Comparison of ENCODE assay signal across 16 cellular contexts in the genomic region with DNA sequence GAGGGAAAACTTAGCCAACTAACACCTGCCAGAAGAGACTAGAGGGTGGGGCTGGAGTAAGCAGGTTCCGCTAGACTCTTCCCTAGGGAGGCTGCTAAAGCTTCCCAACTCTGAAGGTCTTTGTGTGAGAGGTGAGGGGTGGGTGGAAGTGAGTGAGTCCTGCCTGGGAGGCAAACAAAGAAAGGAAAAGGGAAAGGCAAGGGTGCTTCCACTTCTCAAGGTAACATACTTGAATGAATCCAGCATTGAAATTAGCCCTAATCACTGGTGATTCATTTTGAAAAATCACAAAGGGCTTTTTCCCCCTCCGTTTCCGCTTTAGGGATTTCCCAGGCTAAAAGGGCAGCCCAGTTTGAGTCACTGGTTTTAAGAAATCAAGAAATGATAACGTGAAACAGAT.
A peak's percentile ranks its signal among the peaks of the same experiment; 100 is the strongest.
DNase-seq lines count a peak whose midpoint lies in the region; ATAC-seq, FAIRE-seq and TF ChIP-seq lines count a peak whose summit lies in the region.
"Had no signal": no experiment of that assay in that cellular context is flagged by ENCODE, and none has a peak within 500 bp of the region (broad histone marks: within the 10 kb centered on the region; RNA-seq: fewer than 3 reads in every experiment).

No MANE protein-coding gene starts in this region.

- peak; percentile 70 for ATAC-seq in left ventricle myocardium superior
- peak in 1 of 2 donors; percentile 71 for ATAC-seq in gastrocnemius medialis
- ATAC-seq in activated naive CD8-positive, alpha-beta T cell treated with anti-CD3 and anti-CD28 coated beads, Interleukin-2, amount 50 U/mL, for 24 hours, result no peak
- ATAC-seq: left colon, PC-3, T-helper 17 cell had no signal

- no peaks in the 10 kb centered on the region for H3K36me3 Mint-ChIP-seq in activated naive CD8-positive, alpha-beta T cell treated with anti-CD3 and anti-CD28 coated beads, Interleukin-2, amount 50 U/mL, for 24 hours (ENCODE audit: low read depth)
- no peaks in the 10 kb centered on the region for H3K36me3 Mint-ChIP-seq in activated naive CD8-positive, alpha-beta T cell treated with anti-CD3 and anti-CD28 coated beads for 36 hours

- H3K36me3 ChIP-seq in bronchial epithelial cell (ENCODE audit: control insufficient read depth, insufficient read depth, low read length), result no peaks in the 10 kb centered on the region
- H3K36me3 ChIP-seq in gastrocnemius medialis, result no peaks in the 10 kb centered on the region

- no peaks in the 10 kb centered on the region for H3K27me3 Mint-ChIP-seq in activated naive CD8-positive, alpha-beta T cell treated with anti-CD3 and anti-CD28 coated beads, Interleukin-2, amount 50 U/mL, for 24 hours
- H3K27me3 Mint-ChIP-seq in activated naive CD8-positive, alpha-beta T cell treated with anti-CD3 and anti-CD28 coated beads for 36 hours, result no peaks in the 10 kb centered on the region
- H3K27me3 Mint-ChIP-seq: CD4-positive, alpha-beta T cell; T-helper 17 cell had no signal

- TF ChIP-seq CTCF in bronchial epithelial cell (IDR thresholded peaks at IDR 0.05; ENCODE audit: insufficient read depth, low read length, severe bottlenecking), result no peak
- no peak for TF ChIP-seq CTCF in gastrocnemius medialis (IDR thresholded peaks at IDR 0.05 in 4 of 5, conservative IDR thresholded peaks at IDR 0.05 in 1 of 5)

- H3K4me1 Mint-ChIP-seq in activated naive CD8-positive, alpha-beta T cell treated with anti-CD3 and anti-CD28 coated beads, Interleukin-2, amount 50 U/mL, for 24 hours, result no peaks in the 10 kb centered on the region
- no peaks in the 10 kb centered on the region for H3K4me1 Mint-ChIP-seq in activated naive CD8-positive, alpha-beta T cell treated with anti-CD3 and anti-CD28 coated beads for 36 hours
- H3K4me1 Mint-ChIP-seq: T-helper 17 cell had no signal

- H3K27ac Mint-ChIP-seq in activated naive CD8-positive, alpha-beta T cell treated with anti-CD3 and anti-CD28 coated beads, Interleukin-2, amount 50 U/mL, for 24 hours, result no peak overlapping the region
- H3K27ac Mint-ChIP-seq in activated naive CD8-positive, alpha-beta T cell treated with anti-CD3 and anti-CD28 coated beads for 36 hours, result no peak overlapping the region
- H3K27ac Mint-ChIP-seq: CD4-positive, alpha-beta T cell; T-helper 17 cell had no signal

- H3K4me1 ChIP-seq in gastrocnemius medialis, result peaks cover 7 to 15% of the 10 kb centered on the region in 2 donors

- DNase-seq in M059J (ENCODE audit: low read depth) (peak; percentile 12), bronchial epithelial cell (ENCODE audit: low read depth) (peak; percentile 55), left ventricle myocardium superior (no peak), gastrocnemius medialis (no peak), NCI-H2081 (lab: John Stamatoyannopoulos, UW) (no peak), NCI-H2196 (lab: John Stamatoyannopoulos, UW; ENCODE audit: unreplicated experiment) (no peak)
- DNase-seq in activated naive CD8-positive, alpha-beta T cell treated with anti-CD3 and anti-CD28 coated beads, Interleukin-2, amount 50 U/mL, for 24 hours, result no peak
- no peak for DNase-seq in activated naive CD8-positive, alpha-beta T cell treated with anti-CD3 and anti-CD28 coated beads for 36 hours
- DNase-seq: activated T-cell treated with anti-CD3 and anti-CD28 coated beads, Interleukin-2, amount 50 U/mL, for 1 hour; CD4-positive, alpha-beta T cell; glutamatergic neuron; left colon; NCI-H1092 treated with DMSO at 0.1 percent for 48 hours; PC-3; T-helper 17 cell had no signal

- in situ Hi-C loops in gastrocnemius medialis (cut with MboI; ENCODE audit: low sequenced_read_pairs in 4 of 4), result no loop called here

- intact Hi-C loops in left ventricle myocardium superior (cut with micrococcal nuclease) (no loop called here), gastrocnemius medialis (cut with DNase I; ENCODE audit: low total_unique reads) (no loop called here)

- H3K4me3 ChIP-seq in bronchial epithelial cell (ENCODE audit: low read depth, low read length) (no peak overlapping the region), gastrocnemius medialis (no peak overlapping the region)

- no peaks in the 10 kb centered on the region for H3K9me3 ChIP-seq in gastrocnemius medialis

- TF ChIP-seq POLR2A in gastrocnemius medialis (IDR thresholded peaks at IDR 0.05), result no peak

- H3K27me3 ChIP-seq in bronchial epithelial cell (ENCODE audit: control insufficient read depth, insufficient read depth, low read length) (no peaks in the 10 kb centered on the region), gastrocnemius medialis (no peaks in the 10 kb centered on the region)

- no peak for FAIRE-seq in bronchial epithelial cell (lab: Jason Lieb, UNC)

- H3K4me3 Mint-ChIP-seq in activated naive CD8-positive, alpha-beta T cell treated with anti-CD3 and anti-CD28 coated beads, Interleukin-2, amount 50 U/mL, for 24 hours, result no peak overlapping the region
- no peak overlapping the region for H3K4me3 Mint-ChIP-seq in activated naive CD8-positive, alpha-beta T cell treated with anti-CD3 and anti-CD28 coated beads for 36 hours
- H3K4me3 Mint-ChIP-seq: CD4-positive, alpha-beta T cell; nephron; T-helper 17 cell had no signal

- H3K9me3 Mint-ChIP-seq in activated naive CD8-positive, alpha-beta T cell treated with anti-CD3 and anti-CD28 coated beads, Interleukin-2, amount 50 U/mL, for 24 hours, result peaks cover 13% of the 10 kb centered on the region
- H3K9me3 Mint-ChIP-seq in activated naive CD8-positive, alpha-beta T cell treated with anti-CD3 and anti-CD28 coated beads for 36 hours, result peaks cover 4% of the 10 kb centered on the region

- H3K27ac ChIP-seq in gastrocnemius medialis, result peak overlapping the region in 3 of 4 donors; percentile 32 to 48 (median 39)

Comparison
In these comparisons a context has a peak if more than half of its experiments do, and no peak if none do; other contexts are left out.
1. DNase-seq: peak in M059J (single experiment) and bronchial epithelial cell (single experiment); none in left ventricle myocardium superior (single experiment), gastrocnemius medialis (0 of 2), activated naive CD8-positive, alpha-beta T cell treated with anti-CD3 and anti-CD28 coated beads, Interleukin-2, amount 50 U/mL, for 24 hours (single experiment), activated naive CD8-positive, alpha-beta T cell treated with anti-CD3 and anti-CD28 coated beads for 36 hours (single experiment), NCI-H2081 (0 of 2) and NCI-H2196 (single experiment).